Comparison of ENCODE assay signal across 18 cellular contexts in the genomic region with DNA sequence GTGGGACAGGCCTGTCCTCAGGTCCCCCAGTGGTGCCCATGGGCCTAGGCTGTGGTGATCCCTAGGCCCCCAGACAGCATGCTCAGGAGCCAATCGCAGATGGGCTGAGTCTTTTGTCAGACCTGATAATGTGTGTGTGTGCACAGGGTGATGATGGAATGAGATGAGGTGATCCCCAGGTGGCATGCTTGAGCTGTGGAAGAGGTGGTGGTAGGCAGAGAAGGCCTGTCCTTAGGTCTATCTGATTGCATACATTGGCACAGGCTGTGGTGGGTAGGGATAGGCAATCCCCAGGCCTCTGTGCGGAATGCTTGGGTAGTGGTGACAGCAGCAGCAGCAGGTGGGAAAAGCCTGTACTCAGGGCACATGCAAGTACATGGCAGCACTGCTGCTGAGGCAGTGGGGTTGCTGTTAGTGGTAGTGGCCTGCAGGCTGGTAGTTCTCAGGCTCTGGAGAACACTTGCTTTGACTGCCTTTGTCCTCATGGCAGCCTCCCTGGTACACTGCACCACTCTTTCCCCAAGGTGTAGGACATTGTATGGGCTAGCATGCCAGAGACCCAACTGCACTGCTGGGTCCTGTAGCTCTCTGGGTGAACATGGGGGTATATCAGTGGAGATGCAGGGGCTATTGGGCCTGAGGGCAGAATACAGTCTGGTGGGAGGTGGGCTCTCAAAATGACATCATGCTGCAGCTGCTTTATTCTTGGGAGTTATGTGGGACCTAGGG.
"Had no signal": no experiment of that assay in that cellular context is flagged by ENCODE, and none has a peak within 500 bp of the region (broad histone marks: within the 10 kb centered on the region; RNA-seq: fewer than 3 reads in every experiment).

No MANE protein-coding gene starts in this region.

- H3K36me3 Mint-ChIP-seq: naive thymus-derived CD8-positive, alpha-beta T cell had no signal

- H3K4me1 ChIP-seq: right atrium auricular region, sigmoid colon, tibial artery had no signal

- H3K4me2 ChIP-seq: hepatocyte had no signal

- H3K4me3 Mint-ChIP-seq: endodermal cell; naive thymus-derived CD8-positive, alpha-beta T cell; neural crest cell had no signal

- H3K27me3 ChIP-seq: hepatocyte, ovary, right atrium auricular region, sigmoid colon, tibial artery had no signal

- H3K27ac Mint-ChIP-seq: endodermal cell; naive thymus-derived CD8-positive, alpha-beta T cell had no signal

- ATAC-seq: naive thymus-derived CD8-positive, alpha-beta T cell had no signal

- H3K9me3 ChIP-seq: ovary, right atrium auricular region, sigmoid colon, tibial artery had no signal

- DNase-seq: effector CD4-positive, alpha-beta T cell; endodermal cell; erythroblast; foreskin melanocyte; head of caudate nucleus; naive thymus-derived CD8-positive, alpha-beta T cell; nucleus accumbens; ovary; sigmoid colon; stimulated activated CD4-positive, alpha-beta T cell treated with anti-CD3 and anti-CD28 coated beads, Interleukin-2, amount 100 ng/mL, for 24 hours; stimulated activated CD4-positive, alpha-beta T cell treated with anti-CD3 and anti-CD28 coated beads, Interleukin-4, amount 100 ng/mL, for 4 hours; stimulated activated naive CD4-positive, alpha-beta T cell treated with Interleukin-2 at 50 U/mL for 16 hours; tibial artery had no signal

- H3K79me2 ChIP-seq: hepatocyte had no signal

- H3K4me1 Mint-ChIP-seq: endodermal cell; naive thymus-derived CD8-positive, alpha-beta T cell; neural crest cell had no signal

- H3K27ac ChIP-seq: coronary artery, hepatocyte, ovary, right atrium auricular region, sigmoid colon, skin epidermis, tibial artery had no signal

- H3K36me3 ChIP-seq: ovary, right atrium auricular region, sigmoid colon, tibial artery had no signal

- H3K4me3 ChIP-seq: coronary artery, hepatocyte, ovary, right atrium auricular region, sigmoid colon, skin epidermis, tibial artery had no signal

- H2AFZ ChIP-seq: hepatocyte had no signal

- H3K9me3 Mint-ChIP-seq: naive thymus-derived CD8-positive, alpha-beta T cell had no signal
